18 cellular contexts compared by ENCODE assay signal in genomic region chr1:68131261-68131660, GRCh38.
DNase-seq lines count a peak whose midpoint lies in the region; ATAC-seq and TF ChIP-seq lines count a peak whose summit lies in the region.
"Had no signal": no experiment of that assay in that cellular context is flagged by ENCODE, and none has a peak within 500 bp of the region (broad histone marks: within the 10 kb centered on the region; RNA-seq: fewer than 3 reads in every experiment).

No MANE protein-coding gene starts in this region.

- H3K4me1 ChIP-seq in esophagus muscularis mucosa (peaks cover 10 to 62% (median 56%) of the 10 kb centered on the region in 4 donors), stomach smooth muscle (ENCODE audit: control insufficient read depth, insufficient read depth, low read length) (peaks cover 22% of the 10 kb centered on the region), gastrocnemius medialis (peaks cover 19 to 23% of the 10 kb centered on the region in 2 donors), transverse colon (peaks cover 0 to 11% (median 0%) of the 10 kb centered on the region in 4 donors)
- H3K4me1 ChIP-seq: A549, BE2C had no signal

- H3K4me3 ChIP-seq in AG04450 (ENCODE audit: low read depth, low read length) = no peak overlapping the region
- no peak overlapping the region for H3K4me3 ChIP-seq in esophagus muscularis mucosa
- H3K4me3 ChIP-seq in stomach smooth muscle (ENCODE audit: low read length in 2 of 2) = no peak overlapping the region
- H3K4me3 ChIP-seq in gastrocnemius medialis = no peak overlapping the region
- no peak overlapping the region for H3K4me3 ChIP-seq in transverse colon
- H3K4me3 ChIP-seq: A549, BLaER1, GM12878 had no signal

- POLR2A ChIA-PET in AG04450 (lab: Yijun Ruan, JAX) = no interaction called here

- no peaks in the 10 kb centered on the region for H3K27me3 ChIP-seq in AG04450 (ENCODE audit: control insufficient read depth, insufficient read depth, low read length)
- H3K27me3 ChIP-seq in esophagus muscularis mucosa = no peaks in the 10 kb centered on the region
- H3K27me3 ChIP-seq in stomach smooth muscle (ENCODE audit: control insufficient read depth in 1 of 2, insufficient read depth in 2 of 2, low read length in 2 of 2) = no peaks in the 10 kb centered on the region
- H3K27me3 ChIP-seq in gastrocnemius medialis = no peaks in the 10 kb centered on the region
- H3K27me3 ChIP-seq in transverse colon = no peaks in the 10 kb centered on the region
- H3K27me3 ChIP-seq: BE2C, BLaER1 had no signal

- TF ChIP-seq CTCF in AG04450 (IDR thresholded peaks at IDR 0.05; ENCODE audit: low read depth, low read length) = no peak
- no peak for TF ChIP-seq CTCF in esophagus muscularis mucosa (IDR thresholded peaks at IDR 0.05)
- no peak for TF ChIP-seq CTCF in gastrocnemius medialis (IDR thresholded peaks at IDR 0.05 in 4 of 5, conservative IDR thresholded peaks at IDR 0.05 in 1 of 5)
- no peak for TF ChIP-seq CTCF in transverse colon (IDR thresholded peaks at IDR 0.05)
- TF ChIP-seq CTCF in GM13977 (IDR thresholded peaks at IDR 0.05; ENCODE audit: extremely low read depth, insufficient read depth, missing control alignments) = no peak

- H3K36me3 ChIP-seq in esophagus muscularis mucosa (peaks cover 10 to 74% (median 47%) of the 10 kb centered on the region in 4 donors), stomach smooth muscle (ENCODE audit: control insufficient read depth in 2 of 2, insufficient read depth in 2 of 2, low read length in 2 of 2) (peaks cover 48 to 58% of the 10 kb centered on the region in 2 donors), gastrocnemius medialis (no peaks in the 10 kb centered on the region), transverse colon (peaks cover 0 to 13% (median 2%) of the 10 kb centered on the region in 4 donors)
- H3K36me3 ChIP-seq: BE2C, BLaER1 had no signal

- no peak overlapping the region for H3K9ac ChIP-seq in stomach smooth muscle (ENCODE audit: low read length in 2 of 2)
- H3K9ac ChIP-seq: BLaER1 had no signal

- TF ChIP-seq EP300 in esophagus muscularis mucosa (IDR thresholded peaks at IDR 0.05) (no peak), transverse colon (IDR thresholded peaks at IDR 0.05; ENCODE audit: low read depth) (no peak)

- peak overlapping the region; percentile 23 for H3K27ac ChIP-seq in AG04450 (ENCODE audit: low read depth, low read length)
- H3K27ac ChIP-seq in esophagus muscularis mucosa (replicated peaks in 1 of 4) = peak overlapping the region in 3 of 4 donors; percentile 43 to 70 (median 48)
- H3K27ac ChIP-seq in stomach smooth muscle (ENCODE audit: low read length) = peak overlapping the region; percentile 18
- H3K27ac ChIP-seq in gastrocnemius medialis = no peak overlapping the region
- H3K27ac ChIP-seq in transverse colon = no peak overlapping the region
- H3K27ac ChIP-seq: 22Rv1, A549, BLaER1 had no signal

- DNase-seq in AG04450 (ENCODE audit: low read depth, low spot score) = no peak
- no peak for DNase-seq in esophagus muscularis mucosa (ENCODE audit: extremely low spot score)
- peak; percentile 37 for DNase-seq in islet precursor cell
- DNase-seq in gastrocnemius medialis = no peak
- DNase-seq in transverse colon = no peak
- no peak for DNase-seq in GM13977 (ENCODE audit: low spot score)
- DNase-seq: BE2C; C1 segment of cervical spinal cord; CD4-positive, alpha-beta memory T cell; CD4-positive, CD25-positive, alpha-beta regulatory T cell; CD8-positive, alpha-beta memory T cell; COR-L47; DMS79 treated with DMSO at 0.1 percent for 48 hours had no signal

- H3K9me3 ChIP-seq in AG04450 (ENCODE audit: control insufficient read depth, insufficient read depth, low read length) (no peaks in the 10 kb centered on the region), esophagus muscularis mucosa (no peaks in the 10 kb centered on the region), stomach smooth muscle (ENCODE audit: control insufficient read depth in 2 of 2, low read length in 2 of 2) (no peaks in the 10 kb centered on the region), gastrocnemius medialis (no peaks in the 10 kb centered on the region), transverse colon (no peaks in the 10 kb centered on the region)
- H3K9me3 ChIP-seq: A549, BE2C, BLaER1 had no signal

- in situ Hi-C loops in gastrocnemius medialis (cut with MboI; ENCODE audit: low sequenced_read_pairs in 4 of 4) (no loop called here), transverse colon (cut with MboI; ENCODE audit: low pct_ligation_motif_present in 1 of 4, low pct_unique_long_range_greater_than_20kb in 1 of 4, low sequenced_read_pairs in 3 of 4) (no loop called here), GM13977 (cut with MboI; ENCODE audit: low pct_unique_long_range_greater_than_20kb, low sequenced_read_pairs, unreplicated experiment) (no loop called here)

- WGBS in esophagus muscularis mucosa = 96% methylated on average over 3 of the region's 3 CpGs
- WGBS in transverse colon (ENCODE audit: low coverage in 1 of 2), 2 donors = 72% methylated on average over 3 of the region's 3 CpGs; no CpG with 5 or more reads in 1 of the 2 donors

- ATAC-seq in gastrocnemius medialis = no peak
- ATAC-seq: A549, GM12878 had no signal

- TF ChIP-seq POLR2A in esophagus muscularis mucosa (IDR thresholded peaks at IDR 0.05; ENCODE audit: low read depth) (no peak), gastrocnemius medialis (IDR thresholded peaks at IDR 0.05) (no peak), transverse colon (IDR thresholded peaks at IDR 0.05) (no peak)

- intact Hi-C loops in esophagus muscularis mucosa (cut with DNase I) (no loop called here), gastrocnemius medialis (cut with DNase I; ENCODE audit: low total_unique reads) (no loop called here), transverse colon (cut with DNase I; ENCODE audit: low total_unique reads) (no loop called here)

- CTCF ChIA-PET in AG04450 (lab: Charles Lee) = interaction anchor here (0.9 to 4.1 kb wide), 2 partner anchors 11 to 212 kb away, joined by 3 to 22 read pairs; no protein-coding TSS in a partner anchor

Comparison
In these comparisons a context has a peak if more than half of its experiments do, and no peak if none do; other contexts are left out.
1. H3K27ac ChIP-seq: peak in AG04450 (single experiment), esophagus muscularis mucosa (3 of 4) and stomach smooth muscle (single experiment); none in gastrocnemius medialis (0 of 4) and transverse colon (0 of 4).